ENCODE assay signal across 8 cellular contexts in the genomic region with DNA sequence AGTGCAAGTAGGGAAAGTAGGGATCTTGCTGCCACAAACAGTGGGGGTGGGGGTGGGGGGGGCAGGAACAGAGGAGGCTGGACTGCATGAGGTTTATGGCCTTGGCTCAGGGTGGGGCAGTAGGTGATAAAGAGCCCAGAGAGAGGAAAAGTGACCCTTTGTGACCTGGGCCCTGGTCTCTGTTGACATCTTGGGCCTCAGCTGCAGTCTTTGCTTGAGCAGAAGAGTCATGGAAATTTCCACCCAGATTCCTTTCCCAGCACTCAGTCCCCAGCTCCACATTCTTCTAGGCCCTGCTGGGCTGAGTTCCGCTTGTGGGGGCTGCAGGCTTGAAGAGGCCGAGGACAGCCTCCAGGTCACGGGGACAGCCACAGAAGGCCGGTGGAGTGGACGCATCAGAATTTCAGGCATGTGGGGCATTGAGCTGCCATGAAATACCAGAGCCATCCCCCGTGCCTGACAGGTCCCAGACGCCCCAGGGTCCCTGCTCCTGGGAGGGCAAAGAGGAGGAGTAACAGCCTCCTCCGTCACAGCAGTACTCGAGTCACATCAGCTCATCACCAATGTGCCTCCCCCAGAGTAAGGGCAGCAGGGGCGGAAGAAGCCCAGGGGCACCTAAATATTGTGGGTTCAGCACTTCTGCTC. TPM values are rescaled to one million over a fixed set of nuclear protein-coding genes. Genes with fewer than 3 reads are reported as not detected.
A peak's percentile ranks its signal among the peaks of the same experiment; 100 is the strongest.
DNase-seq lines count a peak whose midpoint lies in the region; ATAC-seq and TF ChIP-seq lines count a peak whose summit lies in the region.

No MANE protein-coding gene starts in this region.

- peak overlapping the region; percentile 100 for H3K27ac ChIP-seq in parathyroid adenoma

- H2AFZ ChIP-seq in parathyroid adenoma: peak overlapping the region; percentile 50

- H3K36me3 ChIP-seq in BJ (ENCODE audit: control insufficient read depth, insufficient read depth, low read length) (no peaks in the 10 kb centered on the region), parathyroid adenoma (ENCODE audit: control insufficient read depth, insufficient read depth, low read length) (no peaks in the 10 kb centered on the region), H7 (replicated peaks; ENCODE audit: control insufficient read depth, insufficient read depth, low read length) (no peaks in the 10 kb centered on the region)

- ATAC-seq in SK-N-SH treated with all-trans-retinoic acid at 6 μM for 48 hours (peak; percentile 18), HG02938 (IDR thresholded peaks at IDR 0.05; ENCODE audit: unreplicated experiment) (no peak)

- H3K4me3 ChIP-seq in BJ (ENCODE audit: low read depth, low read length): no peak overlapping the region
- no peak overlapping the region for H3K4me3 ChIP-seq in parathyroid adenoma (ENCODE audit: low read depth, low read length)
- no peak overlapping the region for H3K4me3 ChIP-seq in H7 (ENCODE audit: insufficient read depth, low read depth, low read length)

- no peaks in the 10 kb centered on the region for H3K9me3 ChIP-seq in parathyroid adenoma (ENCODE audit: control insufficient read depth, low read length)

- TF ChIP-seq CTCF in BJ (IDR thresholded peaks at IDR 0.05; ENCODE audit: insufficient read depth, low read depth, low read length) (no peak), parathyroid adenoma (IDR thresholded peaks at IDR 0.05) (no peak)

- H3K27me3 ChIP-seq in BJ (ENCODE audit: control insufficient read depth, insufficient read depth, low read length) (no peaks in the 10 kb centered on the region), parathyroid adenoma (ENCODE audit: control insufficient read depth, insufficient read depth, low read length) (no peaks in the 10 kb centered on the region), H7 (ENCODE audit: control insufficient read depth, insufficient read depth, low read length) (no peaks in the 10 kb centered on the region)

- H3K4me1 ChIP-seq in parathyroid adenoma: peaks cover 83% of the 10 kb centered on the region

- DNase-seq in BJ (ENCODE audit: low read depth) (peak; percentile 89), glomerular visceral epithelial cell (ENCODE audit: extremely low spot score) (peak; percentile 81), NCI-H146 (lab: John Stamatoyannopoulos, UW) (no peak), H7 (no peak), KG1 (lab: John Stamatoyannopoulos, UW) (no peak)

- POLR2A ChIA-PET in BJ (lab: Charles Lee): interaction anchor here (0.7 to 4.5 kb wide), 10 partner anchors 8 to 71 kb away, joined by 3 to 108 read pairs (median 7); a partner anchor contains a TSS

- H3K4me2 ChIP-seq in parathyroid adenoma (ENCODE audit: low read length): peak overlapping the region; percentile 61

- CTCF ChIA-PET in BJ (lab: Yijun Ruan, JAX): interaction anchor here (1.7 to 7.3 kb wide), 3 partner anchors 11 to 72 kb away, joined by 7 to 62 read pairs (median 8); no protein-coding TSS in a partner anchor

- peak overlapping the region; percentile 19 for H3K9ac ChIP-seq in parathyroid adenoma

- H3K79me2 ChIP-seq in parathyroid adenoma: peaks cover 4% of the 10 kb centered on the region

TF ChIP-seq in SK-N-SH treated with all-trans-retinoic acid at 6 μM for 48 hours, 23 proteins besides CTCF, POLR2A, EP300 and RAD21:
- TF ChIP-seq ISL1 (CRISPR knock-in tag; IDR thresholded peaks at IDR 0.05): peak; percentile 15; the same call in 1 of the 2 replicates
- no peak for TF ChIP-seq SNAI2 (CRISPR knock-in tag; IDR thresholded peaks at IDR 0.05)
- peak; percentile 38 for TF ChIP-seq ZFP3 (CRISPR knock-in tag; IDR thresholded peaks at IDR 0.05)
- no peak for TF ChIP-seq ESRRG (CRISPR knock-in tag; IDR thresholded peaks at IDR 0.05)

RNA-seq across cellular contexts. Expression of a gene that starts 9.7 kb away (rescaled TPM):
- 924 and 1,611 TPM in 2 replicates for polyA plus RNA-seq in BJ (2011; rRNA removed)
- 12,707 and 21,303 TPM in 2 replicates for polyA minus RNA-seq in BJ (2011; rRNA and poly(A)+ RNA removed)
- 456 and 1,088 TPM in 2 replicates for total RNA-seq in H7 (2014; rRNA removed; shearing (Covaris generic))

RNA-seq across cellular contexts. Expression of a gene that starts 35.7 kb away (rescaled TPM):
- polyA plus RNA-seq in BJ (2011; rRNA removed): 81.7 and 134 TPM in 2 replicates
- polyA minus RNA-seq in BJ (2011; rRNA and poly(A)+ RNA removed): 73.5 and 101 TPM in 2 replicates
- total RNA-seq in H7 (2014; rRNA removed; shearing (Covaris generic)): 70.0 and 72.3 TPM in 2 replicates

Comparison
In these comparisons a context has a peak if more than half of its experiments do, and no peak if none do; other contexts are left out.
1. DNase-seq: peak in BJ (single experiment) and glomerular visceral epithelial cell (single experiment); none in NCI-H146 (single experiment), H7 (single experiment) and KG1 (single experiment).